ENCODE assay signal across 10 cellular contexts in the genomic region with DNA sequence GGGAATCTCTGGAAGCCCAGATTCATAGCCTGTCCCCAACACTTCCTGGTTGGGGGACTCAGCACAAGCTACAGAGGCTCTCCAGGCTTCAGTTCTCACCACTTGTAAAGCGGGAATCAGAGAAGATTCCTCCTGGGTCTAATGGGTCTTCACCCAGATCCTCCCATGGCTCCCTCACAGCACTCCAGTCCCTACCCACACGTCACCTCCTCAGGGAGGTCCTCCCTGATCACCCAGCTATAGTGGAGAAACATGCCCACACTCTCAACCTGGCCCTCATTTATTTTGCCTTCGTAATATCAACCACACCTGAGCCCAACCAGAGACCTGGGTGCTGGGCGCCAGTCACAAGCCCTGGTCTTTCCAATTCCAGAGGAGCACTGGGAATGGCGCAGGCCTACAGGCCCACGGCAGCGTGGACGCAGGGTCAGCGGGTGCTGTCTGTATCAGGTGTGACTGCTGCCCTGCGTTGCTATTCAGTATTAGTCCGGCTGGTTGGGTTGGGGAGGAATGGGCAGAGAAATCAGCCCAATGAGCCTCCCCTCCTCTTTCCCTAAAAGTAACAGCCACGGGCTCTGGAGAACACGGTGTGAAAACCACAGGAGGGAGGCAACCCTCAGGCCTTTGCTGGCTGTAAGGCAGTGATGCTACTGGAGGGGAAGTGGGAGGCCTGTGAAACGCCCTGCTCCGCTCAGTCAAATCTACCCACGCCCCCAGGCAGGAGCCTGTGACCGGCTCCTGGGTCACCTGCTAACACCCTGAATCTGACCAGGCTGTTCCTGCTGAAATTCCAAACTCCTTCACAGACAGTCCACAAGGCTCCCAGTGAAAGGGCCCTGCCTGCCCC. TPM values are rescaled to one million over a fixed set of nuclear protein-coding genes. Genes with fewer than 3 reads are reported as not detected.
DNase-seq lines count a peak whose midpoint lies in the region; ATAC-seq, FAIRE-seq and TF ChIP-seq lines count a peak whose summit lies in the region.
"Had no signal": no experiment of that assay in that cellular context is flagged by ENCODE, and none has a peak within 500 bp of the region (broad histone marks: within the 10 kb centered on the region; RNA-seq: fewer than 3 reads in every experiment).

No MANE protein-coding gene starts in this region.

- H3K4me3 ChIP-seq in skin epidermis, result no peak overlapping the region

- peaks cover 14% of the 10 kb centered on the region for H3K4me1 ChIP-seq in foreskin keratinocyte

- POLR2A ChIA-PET in RWPE1 (lab: Yijun Ruan, JAX; ENCODE audit: low non-redundant PET), result no interaction called here

- peak; percentile 17 for ATAC-seq in foreskin keratinocyte
- ATAC-seq in GM19463 (IDR thresholded peaks at IDR 0.05; ENCODE audit: unreplicated experiment), result no peak
- ATAC-seq in GM19035 (IDR thresholded peaks at IDR 0.05; ENCODE audit: unreplicated experiment), result no peak

- CTCF ChIA-PET in RWPE1 (lab: Yijun Ruan, JAX), result no interaction called here

- TF ChIP-seq CTCF in RWPE1 (conservative IDR thresholded peaks at IDR 0.05; ENCODE audit: low read depth) (no peak), foreskin keratinocyte (conservative IDR thresholded peaks at IDR 0.05) (no peak)

- no peak for DNase-seq in GM18507 (ENCODE audit: extremely low spot score, insufficient read length, low read depth)
- no peak for DNase-seq in RWPE1 (ENCODE audit: low spot score)
- DNase-seq in foreskin keratinocyte, result no peak
- DNase-seq in pons (ENCODE audit: low spot score), result no peak
- no peak for DNase-seq in NCI-H510A (lab: John Stamatoyannopoulos, UW)
- DNase-seq: KG1 had no signal

- H3K27ac ChIP-seq in RWPE1 (peak overlapping the region; percentile 20; the same call in 1 of the 2 replicates), foreskin keratinocyte (no peak overlapping the region), skin epidermis (peak overlapping the region in 16 of 21 experiments; percentile 7 to 100 (median 67))
- H3K27ac ChIP-seq: VCaP had no signal

- H3K27me3 ChIP-seq in foreskin keratinocyte, result no peaks in the 10 kb centered on the region

- peak; percentile 82 for FAIRE-seq in GM18507 (lab: Jason Lieb, UNC)

RNA-seq across cellular contexts. Expression of a gene that starts 5.2 kb away (rescaled TPM):
- 110 and 111 TPM in 2 replicates for total RNA-seq in foreskin keratinocyte
- polyA plus RNA-seq in foreskin keratinocyte, result 81.6 and 89.1 TPM in 2 replicates

RNA-seq across cellular contexts. Expression of a gene that starts 53.5 kb away (rescaled TPM):
- total RNA-seq in foreskin keratinocyte, result 0.11 and 0.24 TPM in 2 replicates
- polyA plus RNA-seq in foreskin keratinocyte, result 0.29 and 0.38 TPM in 2 replicates
